3 cellular contexts compared by ENCODE assay signal in the genomic region with DNA sequence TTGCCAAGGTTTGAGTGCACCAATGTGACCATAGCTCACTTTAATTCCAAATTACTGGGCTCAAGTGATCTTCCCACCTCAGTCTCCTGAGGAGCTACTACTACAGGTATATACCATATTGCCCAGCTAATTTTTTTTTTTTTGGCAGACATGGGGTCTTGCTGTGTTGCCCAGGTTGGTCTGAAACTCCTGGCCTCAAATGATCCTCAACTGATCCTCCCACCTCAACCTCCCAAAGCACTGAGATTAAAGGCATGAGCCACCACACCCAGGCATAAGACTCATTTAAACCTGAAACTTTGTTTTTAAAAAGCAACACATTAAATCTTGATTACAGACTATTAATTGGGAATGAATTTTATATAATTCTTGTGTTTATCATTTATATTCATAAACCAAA.
TF ChIP-seq lines count a peak whose summit lies in the region.

No MANE protein-coding gene starts in this region.

TF ChIP-seq in A549, 52 proteins besides CTCF, POLR2A, EP300 and RAD21:
- no peak for TF ChIP-seq ATOH8 (CRISPR knock-in tag; IDR thresholded peaks at IDR 0.05; ENCODE audit: low read depth)
- no peak for TF ChIP-seq HES2 (IDR thresholded peaks at IDR 0.05)
- TF ChIP-seq FOSL2 (IDR thresholded peaks at IDR 0.05), result no peak
- no peak for TF ChIP-seq FOSL2 (CRISPR knock-in tag; IDR thresholded peaks at IDR 0.05)
- no peak for TF ChIP-seq RARB (CRISPR knock-in tag; IDR thresholded peaks at IDR 0.05)
- no peak for TF ChIP-seq HMGXB4 (CRISPR knock-in tag; IDR thresholded peaks at IDR 0.05; ENCODE audit: borderline replicate concordance)

TF ChIP-seq in HCT116, 20 proteins besides CTCF, POLR2A, EP300 and RAD21:
- TF ChIP-seq SRF (IDR thresholded peaks at IDR 0.05; ENCODE audit: low read depth) (no peak), EZH2 (IDR thresholded peaks at IDR 0.05) (no peak), CEBPB (IDR thresholded peaks at IDR 0.05; ENCODE audit: low read depth) (no peak), SP1 (IDR thresholded peaks at IDR 0.05; ENCODE audit: low read depth) (no peak), ZNF274 (IDR thresholded peaks at IDR 0.05; ENCODE audit: low read depth, low read length) (no peak), CBX3 (IDR thresholded peaks at IDR 0.05; ENCODE audit: low read depth) (no peak), ELF1 (IDR thresholded peaks at IDR 0.05; ENCODE audit: borderline replicate concordance, low read depth) (no peak), JUND (IDR thresholded peaks at IDR 0.05) (no peak), YY1 (IDR thresholded peaks at IDR 0.05; ENCODE audit: extremely low read depth, insufficient replicate concordance, low read depth, low read length) (no peak), ZFX (IDR thresholded peaks at IDR 0.05) (no peak), FOSL1 (IDR thresholded peaks at IDR 0.05; ENCODE audit: low read depth) (no peak), POLR2AphosphoS5 (IDR thresholded peaks at IDR 0.05; ENCODE audit: low read depth, low read length) (no peak)
- TF ChIP-seq, protein P1, sequence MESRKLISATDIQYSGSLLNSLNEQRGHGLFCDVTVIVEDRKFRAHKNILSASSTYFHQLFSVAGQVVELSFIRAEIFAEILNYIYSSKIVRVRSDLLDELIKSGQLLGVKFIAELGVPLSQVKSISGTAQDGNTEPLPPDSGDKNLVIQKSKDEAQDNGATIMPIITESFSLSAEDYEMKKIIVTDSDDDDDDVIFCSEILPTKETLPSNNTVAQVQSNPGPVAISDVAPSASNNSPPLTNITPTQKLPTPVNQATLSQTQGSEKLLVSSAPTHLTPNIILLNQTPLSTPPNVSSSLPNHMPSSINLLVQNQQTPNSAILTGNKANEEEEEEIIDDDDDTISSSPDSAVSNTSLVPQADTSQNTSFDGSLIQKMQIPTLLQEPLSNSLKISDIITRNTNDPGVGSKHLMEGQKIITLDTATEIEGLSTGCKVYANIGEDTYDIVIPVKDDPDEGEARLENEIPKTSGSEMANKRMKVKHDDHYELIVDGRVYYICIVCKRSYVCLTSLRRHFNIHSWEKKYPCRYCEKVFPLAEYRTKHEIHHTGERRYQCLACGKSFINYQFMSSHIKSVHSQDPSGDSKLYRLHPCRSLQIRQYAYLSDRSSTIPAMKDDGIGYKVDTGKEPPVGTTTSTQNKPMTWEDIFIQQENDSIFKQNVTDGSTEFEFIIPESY (IDR thresholded peaks at IDR 0.05; ENCODE audit: extremely low read depth, insufficient replicate concordance, low read length), result no peak
- TF ChIP-seq, protein P2, sequence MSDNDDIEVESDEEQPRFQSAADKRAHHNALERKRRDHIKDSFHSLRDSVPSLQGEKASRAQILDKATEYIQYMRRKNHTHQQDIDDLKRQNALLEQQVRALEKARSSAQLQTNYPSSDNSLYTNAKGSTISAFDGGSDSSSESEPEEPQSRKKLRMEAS (IDR thresholded peaks at IDR 0.05), result no peak

TF ChIP-seq in K562, 482 proteins besides CTCF, POLR2A, EP300 and RAD21:
- peak; percentile 31 for TF ChIP-seq RBM25 (IDR thresholded peaks at IDR 0.05; ENCODE audit: low read depth, low read length, severe bottlenecking)
- peak; percentile 90 for TF ChIP-seq ZNF121 (CRISPR knock-in tag; conservative IDR thresholded peaks at IDR 0.05)
- no peak for TF ChIP-seq PREB (CRISPR knock-in tag; IDR thresholded peaks at IDR 0.05)
TF ChIP-seq in K562: peak in this region for 2.
